In genomic region chr1:56578664-56578962, GRCh38 we compare ENCODE assay signal across 8 cellular contexts. TPM values are rescaled to one million over a fixed set of nuclear protein-coding genes. Genes with fewer than 3 reads are reported as not detected.
DNase-seq lines count a peak whose midpoint lies in the region; FAIRE-seq and TF ChIP-seq lines count a peak whose summit lies in the region.

No MANE protein-coding gene starts in this region.

- H3K27ac ChIP-seq in ectodermal cell (ENCODE audit: insufficient read depth, low read depth, low read length, poor library complexity, severe bottlenecking) (no peak overlapping the region), muscle layer of colon (ENCODE audit: low read depth, low read length) (peak overlapping the region; percentile 75)

- H3K36me3 ChIP-seq in ectodermal cell (ENCODE audit: control insufficient read depth, insufficient read depth, low read length): no peaks in the 10 kb centered on the region
- no peaks in the 10 kb centered on the region for H3K36me3 ChIP-seq in muscle layer of colon (ENCODE audit: insufficient read depth, low read length)

- peaks cover 14% of the 10 kb centered on the region for H3K4me1 ChIP-seq in ectodermal cell (ENCODE audit: control insufficient read depth, insufficient read depth, low read length)
- H3K4me1 ChIP-seq in muscle layer of colon (ENCODE audit: insufficient read depth, low read length): peaks cover 17% of the 10 kb centered on the region

- no peak for FAIRE-seq in RCC 7860 (lab: Jason Lieb, UNC)

- H3K9ac ChIP-seq in muscle layer of colon (ENCODE audit: low read length): peak overlapping the region; percentile 45

- peak; percentile 47 for DNase-seq in EH (ENCODE audit: low read depth)
- DNase-seq in LNCaP clone FGC (ENCODE audit: low read depth): no peak
- DNase-seq in NCI-H1694 treated with DMSO at 0.1 percent for 48 hours (lab: John Stamatoyannopoulos, UW): no peak
- no peak for DNase-seq in DMS153 treated with DMSO at 0.1 percent for 48 hours (lab: John Stamatoyannopoulos, UW; ENCODE audit: unreplicated experiment)
- no peak for DNase-seq in islet precursor cell
- no peak for DNase-seq in RCC 7860 (ENCODE audit: low spot score)

- H3K9me3 ChIP-seq in ectodermal cell (ENCODE audit: control insufficient read depth, low read length) (no peaks in the 10 kb centered on the region), muscle layer of colon (ENCODE audit: low read length) (no peaks in the 10 kb centered on the region)

- H3K4me3 ChIP-seq in LNCaP clone FGC (ENCODE audit: low read depth, low read length): peak overlapping the region; percentile 74
- peak overlapping the region; percentile 88 for H3K4me3 ChIP-seq in ectodermal cell (ENCODE audit: insufficient read depth, low read depth, low read length)
- peak overlapping the region; percentile 73 to 89 for H3K4me3 ChIP-seq in muscle layer of colon (ENCODE audit: low read depth in 1 of 2, low read length in 2 of 2)

- TF ChIP-seq CTCF in LNCaP clone FGC (IDR thresholded peaks at IDR 0.05; ENCODE audit: control insufficient read depth, extremely low read depth, insufficient read depth): no peak

- H3K27me3 ChIP-seq in ectodermal cell (ENCODE audit: control insufficient read depth, insufficient read depth, low read length, poor library complexity, severe bottlenecking) (no peaks in the 10 kb centered on the region), muscle layer of colon (ENCODE audit: control insufficient read depth in 1 of 2, insufficient read depth in 2 of 2, low read length in 2 of 2) (no peaks in the 10 kb centered on the region)

- 0 to 1% methylated on average over 33 of the region's 33 CpGs for WGBS in ectodermal cell, 2 experiments

RNA-seq across cellular contexts. Expression of gene PLPP3, which starts 0.8 kb away (rescaled TPM):
- polyA plus RNA-seq in ectodermal cell (2013, experiment 1 of 4): 26.0 TPM
- polyA plus RNA-seq in ectodermal cell (2013, experiment 2 of 4): 25.0 TPM
- polyA plus RNA-seq in ectodermal cell (2013, experiment 3 of 4): 24.3 TPM
- polyA plus RNA-seq in ectodermal cell (2013, experiment 4 of 4): 27.8 TPM
